10 cellular contexts compared by ENCODE assay signal in the genomic region with DNA sequence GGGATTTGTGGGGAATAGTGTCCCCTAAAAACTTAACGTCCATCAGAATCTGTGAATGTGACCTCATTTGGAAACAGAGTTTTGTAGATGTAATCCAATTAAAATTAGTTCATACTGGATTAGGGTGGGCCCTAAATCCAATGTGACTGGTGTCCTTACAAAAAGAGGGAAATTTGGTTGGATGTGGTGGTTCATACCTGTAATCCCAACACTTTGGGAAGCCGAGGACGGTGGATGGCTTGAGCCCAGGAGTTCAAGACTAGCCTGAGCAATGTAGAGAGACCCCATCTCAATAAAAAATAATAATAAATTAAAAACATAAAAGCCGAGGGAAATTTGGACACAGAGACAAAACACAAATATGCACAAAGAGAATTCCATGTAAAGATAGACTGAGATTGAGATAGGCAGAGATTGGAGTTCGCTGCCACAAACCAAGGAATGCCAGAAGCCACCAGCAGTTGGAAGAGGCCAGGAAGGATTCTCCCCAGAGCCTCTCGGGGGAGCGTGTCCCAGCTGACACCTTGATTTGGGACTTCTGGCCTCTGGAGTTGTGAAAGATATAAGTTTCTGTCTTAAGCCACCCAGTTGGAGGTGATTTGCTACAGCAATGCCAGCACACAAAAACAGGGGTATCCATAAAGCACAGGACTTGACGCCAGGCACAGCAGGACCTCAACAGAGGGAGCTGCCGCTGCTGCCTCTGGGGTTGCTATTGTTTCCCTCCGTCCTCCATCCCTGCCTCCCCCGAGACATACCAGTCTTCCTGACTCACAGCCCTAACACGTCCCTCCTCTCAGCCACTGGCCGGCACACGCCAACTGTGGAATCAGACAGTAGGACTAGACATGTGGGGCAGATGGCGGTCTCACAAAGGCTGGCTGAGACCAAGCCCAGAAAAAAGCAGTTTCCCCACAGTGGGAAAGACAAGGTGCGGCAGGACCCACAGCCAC.
A peak's percentile ranks its signal among the peaks of the same experiment; 100 is the strongest.
DNase-seq lines count a peak whose midpoint lies in the region; ATAC-seq and TF ChIP-seq lines count a peak whose summit lies in the region.
"Had no signal": no experiment of that assay in that cellular context is flagged by ENCODE, and none has a peak within 500 bp of the region (broad histone marks: within the 10 kb centered on the region; RNA-seq: fewer than 3 reads in every experiment).

No MANE protein-coding gene starts in this region.

- H3K4ac ChIP-seq in trophoblast cell (ENCODE audit: low read depth, low read length), result peak overlapping the region; percentile 81

- H3K4me3 ChIP-seq in Caco-2 (ENCODE audit: low read depth, low read length) (no peak overlapping the region), trophoblast cell (ENCODE audit: low read depth, low read length) (no peak overlapping the region)
- H3K4me3 ChIP-seq: SK-N-MC had no signal

- no peak for TF ChIP-seq CTCF in Caco-2 (IDR thresholded peaks at IDR 0.05; ENCODE audit: insufficient read depth in 1 of 2, low read depth in 1 of 2, low read length in 1 of 2, severe bottlenecking in 1 of 2, unreplicated experiment in 1 of 2)
- no peak for TF ChIP-seq CTCF in VCaP (conservative IDR thresholded peaks at IDR 0.05)

- H3K4me1 ChIP-seq in Caco-2 (peaks cover 74% of the 10 kb centered on the region), trophoblast cell (ENCODE audit: control insufficient read depth in 1 of 2, insufficient read depth in 2 of 2, low read length in 2 of 2) (peaks cover 52 to 66% of the 10 kb centered on the region in 2 experiments)

- peak overlapping the region; percentile 42 for H3K4me2 ChIP-seq in trophoblast cell (ENCODE audit: low read length)

- POLR2A ChIA-PET in Caco-2 (lab: Charles Lee), result interaction anchor here (0.6 to 1.7 kb wide), 4 partner anchors 30 to 98 kb away, joined by 3 to 16 read pairs (median 5); partner anchors contain the start of gene CSNK1A1

- H3K9me3 Mint-ChIP-seq in Caco-2 (ENCODE audit: unreplicated experiment), result no peaks in the 10 kb centered on the region

- CTCF ChIA-PET in Caco-2 (lab: Charles Lee), result interaction anchor here (0.7 to 1.3 kb wide), 11 partner anchors 10 to 138 kb away, joined by 3 to 13 read pairs (median 4); partner anchors contain the start of genes CSNK1A1 and PCYOX1L

- H3K27me3 Mint-ChIP-seq in Caco-2 (ENCODE audit: insufficient read depth, unreplicated experiment), result no peaks in the 10 kb centered on the region

- H3K9me3 ChIP-seq in Caco-2, result no peaks in the 10 kb centered on the region
- H3K9me3 ChIP-seq in trophoblast cell (ENCODE audit: insufficient read depth, low read depth, low read length), result no peaks in the 10 kb centered on the region

- H2AK5ac ChIP-seq in trophoblast cell (ENCODE audit: low read length), result peak overlapping the region; percentile 85

- no peaks in the 10 kb centered on the region for H3K36me3 ChIP-seq in Caco-2 (ENCODE audit: control insufficient read depth, insufficient read depth, low read length)
- H3K36me3 ChIP-seq in trophoblast cell (ENCODE audit: control insufficient read depth in 1 of 2, insufficient read depth in 2 of 2, low read length in 2 of 2), result no peaks in the 10 kb centered on the region

- H3K23ac ChIP-seq in trophoblast cell (ENCODE audit: low read length), result no peak overlapping the region

- peaks cover 10% of the 10 kb centered on the region for H3K79me2 ChIP-seq in trophoblast cell (ENCODE audit: control insufficient read depth, insufficient read depth, low read length, poor library complexity)

- peak overlapping the region; percentile 85 for H4K8ac ChIP-seq in trophoblast cell (ENCODE audit: low read depth, low read length)

- ATAC-seq in Right ventricle myocardium inferior (peak; percentile 30), HG03039 (IDR thresholded peaks at IDR 0.05; ENCODE audit: unreplicated experiment) (no peak)

- H3K27me3 ChIP-seq in Caco-2 (replicated peaks; ENCODE audit: control insufficient read depth, insufficient read depth, low read length), result no peaks in the 10 kb centered on the region
- H3K27me3 ChIP-seq in trophoblast cell (ENCODE audit: insufficient read depth, low read length), result no peaks in the 10 kb centered on the region

- H3K27ac ChIP-seq in VCaP (peak overlapping the region; percentile 44; the same call in 1 of the 2 replicates), trophoblast cell (ENCODE audit: low read depth, low read length) (peak overlapping the region; percentile 97)
- H3K27ac ChIP-seq: SK-N-MC had no signal

- H3K9ac ChIP-seq in trophoblast cell (ENCODE audit: low read length), result no peak overlapping the region

- H3K4me1 Mint-ChIP-seq in Caco-2 (ENCODE audit: low read depth, unreplicated experiment), result peaks cover 59% of the 10 kb centered on the region

- H3K79me1 ChIP-seq in trophoblast cell (ENCODE audit: low read length), result peaks cover 70% of the 10 kb centered on the region

- peak overlapping the region; percentile 97 for H3K14ac ChIP-seq in trophoblast cell (ENCODE audit: low read length)

- H3K18ac ChIP-seq in trophoblast cell (ENCODE audit: low read length), result peak overlapping the region; percentile 85

- DNase-seq in Caco-2, result no peak
- peak; percentile 81 for DNase-seq in Right ventricle myocardium inferior (ENCODE audit: missing footprints)
- peak; percentile 91 to 94 for DNase-seq in trophoblast cell
- no peak for DNase-seq in activated CD4-positive, alpha-beta T cell treated with anti-CD3 and anti-CD28 coated beads for 1 hour
- no peak for DNase-seq in NCI-H345 (lab: John Stamatoyannopoulos, UW)
- DNase-seq in OCI-M2 (lab: John Stamatoyannopoulos, UW; ENCODE audit: unreplicated experiment), result no peak
- DNase-seq: cortex of kidney had no signal

- WGBS in trophoblast cell (ENCODE audit: extremely low coverage, insufficient coverage, insufficient read length), result no CpG with 5 or more reads among the region's 16 CpGs

- H2BK5ac ChIP-seq in trophoblast cell (ENCODE audit: low read depth, low read length, poor library complexity), result peak overlapping the region; percentile 94

- intact Hi-C loops in Caco-2 (cut with micrococcal nuclease; ENCODE audit: unreplicated experiment) (loop anchor here (1.0 kb wide), 3 partner anchors 11 to 98 kb away; partner anchors contain the start of gene CSNK1A1), Right ventricle myocardium inferior (cut with DNase I) (loop anchor here (5.0 kb wide), 1 partner anchor 34 kb away; no protein-coding TSS in a partner anchor)

- H4K91ac ChIP-seq in trophoblast cell (ENCODE audit: low read depth, low read length), result peak overlapping the region; percentile 99

- H2BK120ac ChIP-seq in trophoblast cell (ENCODE audit: insufficient read depth, low read length, poor library complexity), result peak overlapping the region; percentile 94

- H4K12ac ChIP-seq in trophoblast cell (ENCODE audit: low read depth, low read length), result peak overlapping the region; percentile 56

- H3K4me3 Mint-ChIP-seq in Caco-2 (ENCODE audit: unreplicated experiment), result peak overlapping the region; percentile 57

- H2BK12ac ChIP-seq in trophoblast cell (ENCODE audit: low read length), result peak overlapping the region; percentile 96

- BruUV-seq in Caco-2 (replicated peaks; lab: Mats Ljungman, UMichigan), result TSS peak; percentile 35

- H2AFZ ChIP-seq in trophoblast cell (ENCODE audit: insufficient read depth, low read length, poor library complexity), result peak overlapping the region; percentile 64

- peak overlapping the region; percentile 97 for H3K27ac Mint-ChIP-seq in Caco-2 (ENCODE audit: unreplicated experiment)

- H3K36me3 Mint-ChIP-seq in Caco-2 (ENCODE audit: insufficient read depth, unreplicated experiment), result peaks cover 11% of the 10 kb centered on the region

Comparison
In these comparisons a context has a peak if more than half of its experiments do, and no peak if none do; other contexts are left out.
1. DNase-seq: peak in Right ventricle myocardium inferior (single experiment) and trophoblast cell (2 of 2); none in Caco-2 (0 of 2), activated CD4-positive, alpha-beta T cell treated with anti-CD3 and anti-CD28 coated beads for 1 hour (single experiment), NCI-H345 (single experiment) and OCI-M2 (single experiment).